1 cellular context compared by ENCODE assay signal in genomic region chr19:2201473-2202148, GRCh38.
TF ChIP-seq lines count a peak whose summit lies in the region.

No MANE protein-coding gene starts in this region.

TF ChIP-seq in GM23338, 12 proteins besides CTCF, POLR2A, EP300 and RAD21 (continued from another document):
- TF ChIP-seq ZNF462 (CRISPR knock-in tag; IDR thresholded peaks at IDR 0.05) (no peak), EZH2phosphoT487 (IDR thresholded peaks at IDR 0.05; ENCODE audit: unreplicated experiment) (no peak), NANOG (IDR thresholded peaks at IDR 0.05; ENCODE audit: borderline replicate concordance) (no peak), CREB1 (CRISPR knock-in tag; IDR thresholded peaks at IDR 0.05; ENCODE audit: low read depth) (no peak), POLR2AphosphoS5 (IDR thresholded peaks at IDR 0.05; ENCODE audit: low read depth) (no peak), JUNB (IDR thresholded peaks at IDR 0.05; ENCODE audit: unreplicated experiment) (no peak), ETS1 (IDR thresholded peaks at IDR 0.05) (no peak), STAT1 (IDR thresholded peaks at IDR 0.05; ENCODE audit: unreplicated experiment) (no peak), REST (IDR thresholded peaks at IDR 0.05; ENCODE audit: unreplicated experiment) (no peak)
